Comparison of ENCODE assay signal across 13 cellular contexts in genomic region chr14:44778562-44778961, GRCh38.
A peak's percentile ranks its signal among the peaks of the same experiment; 100 is the strongest.
DNase-seq lines count a peak whose midpoint lies in the region; ATAC-seq, FAIRE-seq and TF ChIP-seq lines count a peak whose summit lies in the region.
"Had no signal": no experiment of that assay in that cellular context is flagged by ENCODE, and none has a peak within 500 bp of the region (broad histone marks: within the 10 kb centered on the region; RNA-seq: fewer than 3 reads in every experiment).

No MANE protein-coding gene starts in this region.

- no peak for FAIRE-seq in RCC 7860 (lab: Jason Lieb, UNC)
- FAIRE-seq: keratinocyte had no signal

- no peaks in the 10 kb centered on the region for H3K9me3 Mint-ChIP-seq in activated CD4-positive, alpha-beta T cell treated with anti-CD3 and anti-CD28 coated beads, Interleukin-2, amount 10 ng/mL, durations not matched to agents 24 days and 14 days
- H3K9me3 Mint-ChIP-seq: stimulated activated naive B cell treated with anti-CD40 and anti-IgM and Interleukin-4, amounts not matched to agents 10 μg/mL and 1 μg/mL and 100 μg/mL, for 72 hours had no signal

- H3K27me3 ChIP-seq in right cardiac atrium (ENCODE audit: control insufficient read depth, insufficient read depth) (no peaks in the 10 kb centered on the region), thyroid gland (no peaks in the 10 kb centered on the region)

- no peak for TF ChIP-seq POLR2A in thyroid gland (IDR thresholded peaks at IDR 0.05)

- H3K4me3 Mint-ChIP-seq in activated CD4-positive, alpha-beta T cell treated with anti-CD3 and anti-CD28 coated beads, Interleukin-2, amount 10 ng/mL, durations not matched to agents 24 days and 14 days = no peak overlapping the region
- H3K4me3 Mint-ChIP-seq: stimulated activated naive B cell treated with anti-CD40 and anti-IgM and Interleukin-4, amounts not matched to agents 10 μg/mL and 1 μg/mL and 100 μg/mL, for 72 hours had no signal

- H3K36me3 Mint-ChIP-seq in activated CD4-positive, alpha-beta T cell treated with anti-CD3 and anti-CD28 coated beads, Interleukin-2, amount 10 ng/mL, durations not matched to agents 24 days and 14 days (ENCODE audit: low read depth) = no peaks in the 10 kb centered on the region
- H3K36me3 Mint-ChIP-seq: stimulated activated naive B cell treated with anti-CD40 and anti-IgM and Interleukin-4, amounts not matched to agents 10 μg/mL and 1 μg/mL and 100 μg/mL, for 72 hours had no signal

- no peak overlapping the region for H3K4me3 ChIP-seq in right cardiac atrium (ENCODE audit: low read length)
- H3K4me3 ChIP-seq in thyroid gland (replicated peaks in 1 of 3) = no peak overlapping the region

- no peak overlapping the region for H3K27ac Mint-ChIP-seq in activated CD4-positive, alpha-beta T cell treated with anti-CD3 and anti-CD28 coated beads, Interleukin-2, amount 10 ng/mL, durations not matched to agents 24 days and 14 days
- H3K27ac Mint-ChIP-seq: stimulated activated naive B cell treated with anti-CD40 and anti-IgM and Interleukin-4, amounts not matched to agents 10 μg/mL and 1 μg/mL and 100 μg/mL, for 72 hours had no signal

- H3K27ac ChIP-seq in right cardiac atrium (ENCODE audit: low read length) = no peak overlapping the region
- H3K27ac ChIP-seq in thyroid gland = no peak overlapping the region

- H3K4me1 ChIP-seq in right cardiac atrium (ENCODE audit: control insufficient read depth, insufficient read depth, low read length) = no peaks in the 10 kb centered on the region
- peaks cover 5 to 13% of the 10 kb centered on the region in 2 donors for H3K4me1 ChIP-seq in thyroid gland
- H3K4me1 ChIP-seq: Caco-2 had no signal

- ATAC-seq in right cardiac atrium = peak; percentile 43 to 51

- TF ChIP-seq CTCF in thyroid gland (IDR thresholded peaks at IDR 0.05) = no peak

- DNase-seq in EL (peak; percentile 2), H4 (ENCODE audit: low spot score) (peak; percentile 70), RCC 7860 (ENCODE audit: low spot score) (peak; percentile 23), right cardiac atrium (no peak), AG08396 (ENCODE audit: low spot score) (no peak), thyroid gland (no peak), activated gamma-delta T cell treated with Interleukin-2 at 50 U/mL for 16 hours (no peak)
- DNase-seq in activated CD4-positive, alpha-beta T cell treated with anti-CD3 and anti-CD28 coated beads, Interleukin-2, amount 10 ng/mL, durations not matched to agents 24 days and 14 days = no peak
- DNase-seq: activated T-cell treated with anti-CD3 and anti-CD28 coated beads for 4 hours; Caco-2; NCI-H187 treated with DMSO at 0.1 percent for 48 hours; stimulated activated naive B cell treated with anti-CD40 and anti-IgM and Interleukin-4, amounts not matched to agents 10 μg/mL and 1 μg/mL and 100 μg/mL, for 72 hours had no signal

- H3K4me1 Mint-ChIP-seq in activated CD4-positive, alpha-beta T cell treated with anti-CD3 and anti-CD28 coated beads, Interleukin-2, amount 10 ng/mL, durations not matched to agents 24 days and 14 days = no peaks in the 10 kb centered on the region
- H3K4me1 Mint-ChIP-seq: stimulated activated naive B cell treated with anti-CD40 and anti-IgM and Interleukin-4, amounts not matched to agents 10 μg/mL and 1 μg/mL and 100 μg/mL, for 72 hours had no signal

- intact Hi-C loops in right cardiac atrium (cut with DNase I) (no loop called here), thyroid gland (cut with DNase I) (no loop called here)
- intact Hi-C loops in activated CD4-positive, alpha-beta T cell treated with anti-CD3 and anti-CD28 coated beads, Interleukin-2, amount 10 ng/mL, durations not matched to agents 24 days and 14 days (cut with micrococcal nuclease) = no loop called here

- H3K36me3 ChIP-seq in thyroid gland = no peaks in the 10 kb centered on the region

- H3K9me3 ChIP-seq in right cardiac atrium (ENCODE audit: control insufficient read depth, low read length) (no peaks in the 10 kb centered on the region), thyroid gland (no peaks in the 10 kb centered on the region)
- H3K9me3 ChIP-seq: Caco-2 had no signal

- WGBS in right cardiac atrium = 39% methylated on average over 2 of the region's 2 CpGs
- 78 to 82% methylated on average over 2 of the region's 2 CpGs for WGBS in thyroid gland, 2 donors

- H3K27me3 Mint-ChIP-seq in activated CD4-positive, alpha-beta T cell treated with anti-CD3 and anti-CD28 coated beads, Interleukin-2, amount 10 ng/mL, durations not matched to agents 24 days and 14 days = no peaks in the 10 kb centered on the region

Comparison
In these comparisons a context has a peak if more than half of its experiments do, and no peak if none do; other contexts are left out.
1. DNase-seq: peak in EL (single experiment), H4 (single experiment) and RCC 7860 (single experiment); none in right cardiac atrium (0 of 3), activated CD4-positive, alpha-beta T cell treated with anti-CD3 and anti-CD28 coated beads, Interleukin-2, amount 10 ng/mL, durations not matched to agents 24 days and 14 days (single experiment), AG08396 (single experiment), thyroid gland (0 of 2) and activated gamma-delta T cell treated with Interleukin-2 at 50 U/mL for 16 hours (single experiment).